26 cellular contexts compared by ENCODE assay signal in genomic region chr2:99340669-99341236, GRCh38. TPM values are rescaled to one million over a fixed set of nuclear protein-coding genes. Genes with fewer than 3 reads are reported as not detected.
DNase-seq lines count a peak whose midpoint lies in the region; ATAC-seq, FAIRE-seq and TF ChIP-seq lines count a peak whose summit lies in the region.
"Had no signal": no experiment of that assay in that cellular context is flagged by ENCODE, and none has a peak within 500 bp of the region (broad histone marks: within the 10 kb centered on the region; RNA-seq: fewer than 3 reads in every experiment).

No MANE protein-coding gene starts in this region.

- peak overlapping the region; percentile 85 for H3K27ac Mint-ChIP-seq in activated T-cell treated with anti-CD3 and anti-CD28 coated beads, Interleukin-2, amount 50 U/mL, for 72 hours

- no peak overlapping the region for H2BK120ac ChIP-seq in trophoblast cell (ENCODE audit: insufficient read depth, low read length, poor library complexity)

- no peak for DNase-seq in activated T-cell treated with anti-CD3 and anti-CD28 coated beads, Interleukin-2, amount 50 U/mL, for 72 hours
- no peak for DNase-seq in activated T-cell treated with anti-CD3 and anti-CD28 coated beads, Interleukin-2, amount 50 U/mL, for 4 hours
- DNase-seq in NCI-H226 (peak; percentile 13), bronchial epithelial cell (ENCODE audit: low read depth) (peak; percentile 51), trophoblast cell (peak; percentile 85 to 89), NCI-H510A (lab: John Stamatoyannopoulos, UW) (no peak), COLO668 (lab: John Stamatoyannopoulos, UW; ENCODE audit: unreplicated experiment) (no peak), sigmoid colon (no peak)
- DNase-seq: activated naive CD8-positive, alpha-beta T cell treated with anti-CD3 and anti-CD28 coated beads, Interleukin-2, amount 10 ng/mL, durations not matched to agents 7 days and 5 days; AML-193; CD4-positive, alpha-beta memory T cell; cerebellar nuclear complex; left ventricle myocardium superior; naive B cell; NCI-H146; NCI-H446 treated with DMSO at 0.1 percent for 48 hours; nucleus accumbens; Peyer's patch; SHP77 treated with DMSO at 0.1 percent for 48 hours; stimulated activated CD4-positive, alpha-beta T cell treated with anti-CD3 and anti-CD28 coated beads, Interleukin-2, amount 100 ng/mL, for 24 hours; tibial artery had no signal

- no peak overlapping the region for H3K4me2 ChIP-seq in trophoblast cell (ENCODE audit: low read length)

- no peak overlapping the region for H2AK5ac ChIP-seq in trophoblast cell (ENCODE audit: low read length)

- no peak overlapping the region for H2AFZ ChIP-seq in trophoblast cell (ENCODE audit: insufficient read depth, low read length, poor library complexity)

- TF ChIP-seq EP300 in sigmoid colon (IDR thresholded peaks at IDR 0.05), result no peak

- H3K79me1 ChIP-seq in trophoblast cell (ENCODE audit: low read length), result peaks cover 11% of the 10 kb centered on the region

- peaks cover 0 to 9% of the 10 kb centered on the region in 2 donors for H3K36me3 Mint-ChIP-seq in activated T-cell treated with anti-CD3 and anti-CD28 coated beads, Interleukin-2, amount 50 U/mL, for 72 hours (ENCODE audit: insufficient read depth in 2 of 2)
- peaks cover 2% of the 10 kb centered on the region for H3K36me3 Mint-ChIP-seq in activated T-cell treated with anti-CD3 and anti-CD28 coated beads, Interleukin-2, amount 50 U/mL, for 4 hours (ENCODE audit: insufficient read depth)
- H3K36me3 Mint-ChIP-seq: naive B cell, WTC11 had no signal

- H3K79me2 ChIP-seq in trophoblast cell (ENCODE audit: control insufficient read depth, insufficient read depth, low read length, poor library complexity), result peaks cover 27% of the 10 kb centered on the region

- no peak overlapping the region for H3K23ac ChIP-seq in trophoblast cell (ENCODE audit: low read length)

- H3K36me3 ChIP-seq in bronchial epithelial cell (ENCODE audit: control insufficient read depth, insufficient read depth, low read length), result no peaks in the 10 kb centered on the region
- no peaks in the 10 kb centered on the region for H3K36me3 ChIP-seq in trophoblast cell (ENCODE audit: control insufficient read depth in 1 of 2, insufficient read depth in 2 of 2, low read length in 2 of 2)
- H3K36me3 ChIP-seq in sigmoid colon, result no peaks in the 10 kb centered on the region
- H3K36me3 ChIP-seq: HAP-1, Peyer's patch, tibial artery had no signal

- FAIRE-seq in bronchial epithelial cell (lab: Jason Lieb, UNC), result no peak
- FAIRE-seq: endometrium had no signal

- peak overlapping the region; percentile 93 for H3K4ac ChIP-seq in trophoblast cell (ENCODE audit: low read depth, low read length)

- H4K91ac ChIP-seq in trophoblast cell (ENCODE audit: low read depth, low read length), result no peak overlapping the region

- WGBS in trophoblast cell (ENCODE audit: extremely low coverage, insufficient coverage, insufficient read length), result no CpG with 5 or more reads among the region's 8 CpGs
- WGBS in sigmoid colon, 2 donors, result 89 to 92% methylated on average over 8 of the region's 8 CpGs

- no peaks in the 10 kb centered on the region for H3K9me3 ChIP-seq in trophoblast cell (ENCODE audit: insufficient read depth, low read depth, low read length)
- H3K9me3 ChIP-seq in sigmoid colon, result no peaks in the 10 kb centered on the region
- H3K9me3 ChIP-seq: HAP-1, Peyer's patch, tibial artery had no signal

- H4K8ac ChIP-seq in trophoblast cell (ENCODE audit: low read depth, low read length), result no peak overlapping the region

- H3K4me1 ChIP-seq in trophoblast cell (ENCODE audit: control insufficient read depth in 1 of 2, insufficient read depth in 2 of 2, low read length in 2 of 2), result peaks cover 0 to 2% of the 10 kb centered on the region in 2 experiments
- peaks cover 0 to 31% (median 24%) of the 10 kb centered on the region in 4 donors for H3K4me1 ChIP-seq in sigmoid colon

- H3K27me3 ChIP-seq in bronchial epithelial cell (ENCODE audit: control insufficient read depth, insufficient read depth, low read length) (no peaks in the 10 kb centered on the region), trophoblast cell (ENCODE audit: insufficient read depth, low read length) (no peaks in the 10 kb centered on the region), sigmoid colon (no peaks in the 10 kb centered on the region)
- H3K27me3 ChIP-seq: Peyer's patch, tibial artery had no signal

- intact Hi-C loops in sigmoid colon (cut with DNase I), result no loop called here

- no peaks in the 10 kb centered on the region for H3K27me3 Mint-ChIP-seq in activated T-cell treated with anti-CD3 and anti-CD28 coated beads, Interleukin-2, amount 50 U/mL, for 72 hours (ENCODE audit: low read depth)
- no peaks in the 10 kb centered on the region for H3K27me3 Mint-ChIP-seq in activated T-cell treated with anti-CD3 and anti-CD28 coated beads, Interleukin-2, amount 50 U/mL, for 4 hours (ENCODE audit: low read depth)
- H3K27me3 Mint-ChIP-seq: activated naive CD8-positive, alpha-beta T cell treated with anti-CD3 and anti-CD28 coated beads, Interleukin-2, amount 10 ng/mL, durations not matched to agents 7 days and 5 days; CD4-positive, alpha-beta memory T cell; naive B cell had no signal

- no peak overlapping the region for H3K4me3 ChIP-seq in bronchial epithelial cell (ENCODE audit: low read depth, low read length)
- no peak overlapping the region for H3K4me3 ChIP-seq in trophoblast cell (ENCODE audit: low read depth, low read length)
- H3K4me3 ChIP-seq in sigmoid colon, result no peak overlapping the region
- H3K4me3 ChIP-seq: HAP-1, Peyer's patch, tibial artery had no signal

- H3K27ac ChIP-seq in trophoblast cell (ENCODE audit: low read depth, low read length) (no peak overlapping the region), sigmoid colon (no peak overlapping the region)
- H3K27ac ChIP-seq: Peyer's patch, tibial artery had no signal

- no peak for ATAC-seq in activated T-cell treated with anti-CD3 and anti-CD28 coated beads, Interleukin-2, amount 50 U/mL, for 72 hours (replicated peaks in 1 of 2)
- ATAC-seq in activated T-cell treated with anti-CD3 and anti-CD28 coated beads, Interleukin-2, amount 50 U/mL, for 4 hours, result no peak
- ATAC-seq: left ventricle myocardium superior, WTC11 had no signal

- no peak overlapping the region for H3K14ac ChIP-seq in trophoblast cell (ENCODE audit: low read length)

- no peak overlapping the region for H3K18ac ChIP-seq in trophoblast cell (ENCODE audit: low read length)

- H3K4me3 Mint-ChIP-seq in activated T-cell treated with anti-CD3 and anti-CD28 coated beads, Interleukin-2, amount 50 U/mL, for 72 hours, result peak overlapping the region in 1 of 2 donors; percentile 12
- H3K4me3 Mint-ChIP-seq in activated T-cell treated with anti-CD3 and anti-CD28 coated beads, Interleukin-2, amount 50 U/mL, for 4 hours, result no peak overlapping the region
- H3K4me3 Mint-ChIP-seq: activated naive CD8-positive, alpha-beta T cell treated with anti-CD3 and anti-CD28 coated beads, Interleukin-2, amount 10 ng/mL, durations not matched to agents 7 days and 5 days; mesothelial cell of epicardium; WTC11 had no signal

- H2BK12ac ChIP-seq in trophoblast cell (ENCODE audit: low read length), result no peak overlapping the region

- no peak overlapping the region for H3K9ac ChIP-seq in trophoblast cell (ENCODE audit: low read length)

- peaks cover 65% of the 10 kb centered on the region for H3K4me1 Mint-ChIP-seq in activated T-cell treated with anti-CD3 and anti-CD28 coated beads, Interleukin-2, amount 50 U/mL, for 72 hours (ENCODE audit: low read depth)
- H3K4me1 Mint-ChIP-seq in activated T-cell treated with anti-CD3 and anti-CD28 coated beads, Interleukin-2, amount 50 U/mL, for 4 hours (ENCODE audit: low read depth), result peaks cover 44% of the 10 kb centered on the region

- H2BK5ac ChIP-seq in trophoblast cell (ENCODE audit: low read depth, low read length, poor library complexity), result no peak overlapping the region

- no peaks in the 10 kb centered on the region for H3K9me3 Mint-ChIP-seq in activated T-cell treated with anti-CD3 and anti-CD28 coated beads, Interleukin-2, amount 50 U/mL, for 72 hours
- H3K9me3 Mint-ChIP-seq in activated T-cell treated with anti-CD3 and anti-CD28 coated beads, Interleukin-2, amount 50 U/mL, for 4 hours, result no peaks in the 10 kb centered on the region
- H3K9me3 Mint-ChIP-seq: activated naive CD8-positive, alpha-beta T cell treated with anti-CD3 and anti-CD28 coated beads, Interleukin-2, amount 10 ng/mL, durations not matched to agents 7 days and 5 days; CD4-positive, alpha-beta memory T cell; mesothelial cell of epicardium; naive B cell; WTC11 had no signal

- TF ChIP-seq POLR2A in sigmoid colon (IDR thresholded peaks at IDR 0.05), result no peak

- H4K12ac ChIP-seq in trophoblast cell (ENCODE audit: low read depth, low read length), result no peak overlapping the region

- TF ChIP-seq CTCF in bronchial epithelial cell (IDR thresholded peaks at IDR 0.05; ENCODE audit: insufficient read depth, low read length, severe bottlenecking) (no peak), sigmoid colon (IDR thresholded peaks at IDR 0.05) (no peak)

RNA-seq across cellular contexts. Expression of gene EIF5B, which starts 3.6 kb away (rescaled TPM):
- 10 to 100 TPM; 44.3 to 49.0 TPM for total RNA-seq in activated T-cell treated with anti-CD3 and anti-CD28 coated beads, Interleukin-2, amount 50 U/mL, for 72 hours
- 100 to 1,000 TPM; 102 to 111 (median 102) TPM for total RNA-seq in activated T-cell treated with anti-CD3 and anti-CD28 coated beads, Interleukin-2, amount 50 U/mL, for 4 hours
- total RNA-seq in bronchial epithelial cell, result 21.3 and 23.9 TPM in 2 replicates
- 88.3 and 93.5 TPM in 2 replicates for polyA plus RNA-seq in trophoblast cell (2013)
- 10 to 100 TPM; 32.7 to 44.3 (median 40.8) TPM for total RNA-seq in sigmoid colon
- 10 to 100 TPM; 15.0 to 23.8 (median 19.2) TPM for polyA plus RNA-seq in sigmoid colon

RNA-seq across cellular contexts. Expression of gene TXNDC9, which starts 4.6 kb away (rescaled TPM):
- total RNA-seq in activated T-cell treated with anti-CD3 and anti-CD28 coated beads, Interleukin-2, amount 50 U/mL, for 72 hours, result 10 to 100 TPM; 24.5 to 30.9 TPM
- 10 to 100 TPM; 34.3 to 36.3 (median 35.6) TPM for total RNA-seq in activated T-cell treated with anti-CD3 and anti-CD28 coated beads, Interleukin-2, amount 50 U/mL, for 4 hours
- total RNA-seq in bronchial epithelial cell, result 53.6 and 58.2 TPM in 2 replicates
- 46.1 and 47.8 TPM in 2 replicates for polyA plus RNA-seq in trophoblast cell (2013)
- 10 to 100 TPM; 26.0 to 41.3 (median 33.8) TPM for total RNA-seq in sigmoid colon
- polyA plus RNA-seq in sigmoid colon, result 10 to 100 TPM; 31.3 to 57.6 (median 33.0) TPM

RNA-seq across cellular contexts. Expression of gene LYG1, which starts 39.8 kb away (rescaled TPM):
- total RNA-seq in activated T-cell treated with anti-CD3 and anti-CD28 coated beads, Interleukin-2, amount 50 U/mL, for 72 hours, result 1 to 10 TPM in 1 of 2 donors, under 1 TPM in 1; 0.83 to 1.5 TPM
- under 1 TPM; 0.47 to 0.68 (median 0.54) TPM for total RNA-seq in activated T-cell treated with anti-CD3 and anti-CD28 coated beads, Interleukin-2, amount 50 U/mL, for 4 hours
- total RNA-seq in bronchial epithelial cell (0.26 and 0.77 TPM in 2 replicates), sigmoid colon (1 to 10 TPM in 1 of 4 donors, under 1 TPM in 1, not detected in 2; 0.71 to 1.2 TPM)
- polyA plus RNA-seq in trophoblast cell (2013), result 0.81 and 1.0 TPM in 2 replicates
- polyA plus RNA-seq in sigmoid colon, result 1 to 10 TPM in 1 of 3 donors, not detected in 2; 2.0 TPM
- total RNA-seq: A172 had no signal

Comparison
In these comparisons a context has a peak if more than half of its experiments do, and no peak if none do; other contexts are left out.
1. DNase-seq: peak in NCI-H226 (single experiment), bronchial epithelial cell (single experiment) and trophoblast cell (2 of 2); none in activated T-cell treated with anti-CD3 and anti-CD28 coated beads, Interleukin-2, amount 50 U/mL, for 72 hours (0 of 2), activated T-cell treated with anti-CD3 and anti-CD28 coated beads, Interleukin-2, amount 50 U/mL, for 4 hours (single experiment), NCI-H510A (single experiment), COLO668 (single experiment) and sigmoid colon (single experiment).